ENCODE assay signal across 8 cellular contexts in genomic region chr2:70789304-70790078, GRCh38. TPM values are rescaled to one million over a fixed set of nuclear protein-coding genes. Genes with fewer than 3 reads are reported as not detected.
DNase-seq lines count a peak whose midpoint lies in the region; ATAC-seq and TF ChIP-seq lines count a peak whose summit lies in the region.

No MANE protein-coding gene starts in this region.

- WGBS in lung, 2 donors: 5 to 7% methylated on average over 32 of the region's 32 CpGs

- H3K36me3 ChIP-seq in lung (ENCODE audit: control insufficient read depth in 2 of 2, insufficient read depth in 2 of 2, low read length in 2 of 2): no peaks in the 10 kb centered on the region

- peaks cover 0 to 9% of the 10 kb centered on the region in 2 donors for H3K4me1 ChIP-seq in lung (ENCODE audit: control insufficient read depth in 2 of 2, insufficient read depth in 2 of 2, low read length in 2 of 2)

- H3K9me3 ChIP-seq in lung (ENCODE audit: control insufficient read depth in 2 of 2, insufficient read depth in 1 of 2, low read length in 1 of 2): peaks cover 0 to 2% of the 10 kb centered on the region in 2 donors

- peak overlapping the region in 55 of 59 donors; percentile 3 to 62 (median 43) for H3K4me3 ChIP-seq in dorsolateral prefrontal cortex
- H3K4me3 ChIP-seq in lung: no peak overlapping the region

- peak; percentile 75 for DNase-seq in GM13977 (ENCODE audit: low spot score)
- DNase-seq in NCI-H226: peak; percentile 55
- peak; percentile 84 for DNase-seq in activated CD4-positive, alpha-beta T cell treated with anti-CD3 and anti-CD28 coated beads for 48 hours
- DNase-seq in dorsolateral prefrontal cortex: peak; percentile 57 to 82 (median 72)
- DNase-seq in lung (ENCODE audit: low spot score): peak; percentile 63
- DNase-seq in stimulated activated CD8-positive, alpha-beta memory T cell treated with anti-CD3 and anti-CD28 coated beads, Interleukin-12 subunit alpha, Interleukin-12 subunit beta, amount 100 ng/mL, for 24 hours (ENCODE audit: extremely low read depth): peak; percentile 23

- ATAC-seq in lung (ENCODE audit: insufficient read depth, low FRiP score) (no peak), HG03139 (IDR thresholded peaks at IDR 0.05; ENCODE audit: unreplicated experiment) (no peak)

- H3K27ac ChIP-seq in 22Rv1: no peak overlapping the region
- no peak overlapping the region for H3K27ac ChIP-seq in dorsolateral prefrontal cortex
- no peak overlapping the region for H3K27ac ChIP-seq in lung (ENCODE audit: low read depth in 1 of 2, low read length in 1 of 2)

- peaks cover 0 to 80% (median 40%) of the 10 kb centered on the region in 45 donors for H3K27me3 ChIP-seq in dorsolateral prefrontal cortex
- H3K27me3 ChIP-seq in lung (ENCODE audit: control insufficient read depth, insufficient read depth): peaks cover 2% of the 10 kb centered on the region

- TF ChIP-seq CTCF in 22Rv1 (IDR thresholded peaks at IDR 0.05) (peak; percentile 89), GM13977 (IDR thresholded peaks at IDR 0.05; ENCODE audit: extremely low read depth, insufficient read depth, missing control alignments) (peak; percentile 59), dorsolateral prefrontal cortex (IDR thresholded peaks at IDR 0.05 in 54 of 56, conservative IDR thresholded peaks at IDR 0.05 in 2 of 56; ENCODE audit: low read depth in 1 of 56, partially characterized antibody in 56 of 56) (peak in 55 of 56 donors; percentile 44 to 85 (median 71)), lung (IDR thresholded peaks at IDR 0.05; ENCODE audit: control extremely low read depth, extremely low read depth) (peak; percentile 52)

- intact Hi-C loops in dorsolateral prefrontal cortex (cut with DNase I): loop anchor here (5.0 to 10.0 kb wide), 6 partner anchors 73 to 485 kb away; partner anchors contain the start of gene FAM136A (in 1 of the 2)

- in situ Hi-C loops in GM13977 (cut with MboI; ENCODE audit: low pct_unique_long_range_greater_than_20kb, low sequenced_read_pairs, unreplicated experiment): no loop called here

RNA-seq across cellular contexts. Expression of gene FIGLA, which starts 1.0 kb away (rescaled TPM):
- under 1 TPM in 2 of 120 experiments, not detected in 118; 0.55 to 0.88 TPM for total RNA-seq in dorsolateral prefrontal cortex
- total RNA-seq in lung: under 1 TPM in 1 of 2 donors, not detected in 1; 0.31 TPM
- under 1 TPM in 1 of 2 donors, not detected in 1; 0.53 TPM for polyA plus RNA-seq in lung

RNA-seq across cellular contexts. Expression of gene ADD2, which starts 21.5 kb away (rescaled TPM):
- total RNA-seq in dorsolateral prefrontal cortex: 100 to 1,000 TPM in 107 of 120 experiments, 10 to 100 TPM in 13; 43.3 to 246 (median 148) TPM
- 1 to 10 TPM; 3.0 to 5.9 TPM for total RNA-seq in lung
- under 1 TPM; 0.35 to 0.53 TPM for polyA plus RNA-seq in lung

RNA-seq across cellular contexts. Expression of gene CLEC4F, which starts 30.9 kb away (rescaled TPM):
- total RNA-seq in dorsolateral prefrontal cortex: 1 to 10 TPM in 2 of 120 experiments, under 1 TPM in 42, not detected in 76; 0.16 to 2.6 (median 0.35) TPM
- under 1 TPM; 0.31 to 0.58 TPM for total RNA-seq in lung
- under 1 TPM; 0.34 to 0.39 TPM for polyA plus RNA-seq in lung

RNA-seq across cellular contexts. Expression of gene CD207, which starts 46.1 kb away (rescaled TPM):
- total RNA-seq in dorsolateral prefrontal cortex: 1 to 10 TPM in 2 of 120 experiments, under 1 TPM in 22, not detected in 96; 0.25 to 1.4 (median 0.40) TPM
- under 1 TPM; 0.11 to 0.86 TPM for total RNA-seq in lung
- 1 to 10 TPM in 1 of 2 donors, under 1 TPM in 1; 0.06 to 1.8 TPM for polyA plus RNA-seq in lung

Comparison
In these comparisons a context has a peak if more than half of its experiments do, and no peak if none do; other contexts are left out.
1. DNase-seq: peak in every context shown above with its lines; median percentile 84 in activated CD4-positive, alpha-beta T cell treated with anti-CD3 and anti-CD28 coated beads for 48 hours; 75 in GM13977; 72 in dorsolateral prefrontal cortex; 63 in lung; 55 in NCI-H226; 23 in stimulated activated CD8-positive, alpha-beta memory T cell treated with anti-CD3 and anti-CD28 coated beads, Interleukin-12 subunit alpha, Interleukin-12 subunit beta, amount 100 ng/mL, for 24 hours.
2. RNA of gene ADD2, which starts 21.5 kb away (total RNA-seq): 43.3 to 246 TPM in dorsolateral prefrontal cortex; 3.0 to 5.9 TPM in lung; every median in the first group is over 4 times any median in the second.
3. Peak in every context shown above with its lines, with median percentiles within 50 percentile points of each other: CTCF ChIP-seq.